Comparison of ENCODE assay signal across 17 cellular contexts in the genomic region with DNA sequence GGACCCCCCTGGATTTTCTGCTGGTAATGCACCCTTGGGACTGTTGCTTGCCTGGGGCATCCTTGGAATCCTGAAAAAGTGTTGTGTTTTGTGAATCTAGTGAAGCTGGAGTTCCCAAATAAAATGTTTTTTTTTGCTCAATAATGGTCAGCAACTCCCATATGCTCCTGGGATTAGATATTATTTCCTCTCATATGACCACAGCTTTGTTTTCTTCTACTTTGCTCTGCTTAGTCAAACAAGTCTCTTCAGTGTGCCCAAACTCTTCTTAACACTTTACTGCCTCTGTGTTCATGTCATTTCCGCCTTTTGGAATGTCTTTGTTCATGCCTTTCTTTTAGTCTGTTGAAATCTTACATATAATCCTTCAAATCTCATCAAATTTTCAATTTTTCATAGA.
DNase-seq lines count a peak whose midpoint lies in the region; ATAC-seq and TF ChIP-seq lines count a peak whose summit lies in the region.
"Had no signal": no experiment of that assay in that cellular context is flagged by ENCODE, and none has a peak within 500 bp of the region (broad histone marks: within the 10 kb centered on the region; RNA-seq: fewer than 3 reads in every experiment).

No MANE protein-coding gene starts in this region.

- peaks cover 86% of the 10 kb centered on the region for H3K4me1 Mint-ChIP-seq in brain
- peaks cover 54% of the 10 kb centered on the region for H3K4me1 Mint-ChIP-seq in nephron progenitor cell
- H3K4me1 Mint-ChIP-seq: CD14-positive monocyte had no signal

- peaks cover 0 to 23% (median 9%) of the 10 kb centered on the region in 12 donors for H3K4me1 ChIP-seq in heart left ventricle

- DNase-seq in left ventricle myocardium superior = no peak
- DNase-seq in heart left ventricle = no peak
- no peak for DNase-seq in nephron progenitor cell
- DNase-seq in NCI-H1436 treated with DMSO at 0.1 percent for 48 hours (lab: John Stamatoyannopoulos, UW) = no peak
- DNase-seq: CD8-positive, alpha-beta T cell; COR-L47; DMS153; DMS79 treated with DMSO at 0.1 percent for 48 hours; GDM1; HCEC 1CT; HFFc6 had no signal

- intact Hi-C loops in left ventricle myocardium superior (cut with micrococcal nuclease) (no loop called here), heart left ventricle (cut with DNase I) (loop anchor here in 1 of 10 donors (10.0 kb wide), 1 partner anchor 48 kb away; no protein-coding TSS in a partner anchor)

- TF ChIP-seq CTCF in heart left ventricle (IDR thresholded peaks at IDR 0.05) (no peak), brain (conservative IDR thresholded peaks at IDR 0.05) (no peak), nephron progenitor cell (IDR thresholded peaks at IDR 0.05) (no peak)

- WGBS in heart left ventricle, 4 donors = 76 to 83% (median 79%) methylated on average over 1 of the region's 1 CpG

- H3K36me3 Mint-ChIP-seq in brain (no peaks in the 10 kb centered on the region), nephron progenitor cell (ENCODE audit: low read depth) (no peaks in the 10 kb centered on the region)
- H3K36me3 Mint-ChIP-seq: CD14-positive monocyte; CD8-positive, alpha-beta T cell had no signal

- H3K27me3 Mint-ChIP-seq in brain (peaks cover 3% of the 10 kb centered on the region), nephron progenitor cell (ENCODE audit: low read depth, poor library complexity) (no peaks in the 10 kb centered on the region)

- H3K9me3 Mint-ChIP-seq in brain = peaks cover 0 to 2% (median 0%) of the 10 kb centered on the region in 5 experiments
- H3K9me3 Mint-ChIP-seq in nephron progenitor cell = no peaks in the 10 kb centered on the region
- H3K9me3 Mint-ChIP-seq: CD14-positive monocyte; CD8-positive, alpha-beta T cell had no signal

- TF ChIP-seq POLR2A in heart left ventricle (IDR thresholded peaks at IDR 0.05) = no peak

- no peak overlapping the region for H3K4me3 ChIP-seq in heart left ventricle

- H3K4me3 Mint-ChIP-seq in brain (no peak overlapping the region), nephron progenitor cell (no peak overlapping the region)
- H3K4me3 Mint-ChIP-seq: B cell; CD14-positive monocyte; CD8-positive, alpha-beta T cell; HFFc6 had no signal

- no peak overlapping the region for H3K27ac ChIP-seq in heart left ventricle
- H3K27ac ChIP-seq: HL-60 had no signal

- no peaks in the 10 kb centered on the region for H3K27me3 ChIP-seq in heart left ventricle

- H3K27ac Mint-ChIP-seq in brain = peak overlapping the region in 3 of 5 experiments; percentile 2 to 98 (median 68)
- peak overlapping the region; percentile 5 for H3K27ac Mint-ChIP-seq in nephron progenitor cell
- H3K27ac Mint-ChIP-seq: B cell; CD14-positive monocyte; CD8-positive, alpha-beta T cell; HFFc6 had no signal

- ATAC-seq in left ventricle myocardium superior (peak; percentile 35), heart left ventricle (no peak), GM18520 (IDR thresholded peaks at IDR 0.05; ENCODE audit: unreplicated experiment) (no peak), HG02571 (IDR thresholded peaks at IDR 0.05; ENCODE audit: unreplicated experiment) (no peak)
- ATAC-seq: CD8-positive, alpha-beta T cell had no signal

- no peaks in the 10 kb centered on the region for H3K36me3 ChIP-seq in heart left ventricle

- no peaks in the 10 kb centered on the region for H3K9me3 ChIP-seq in heart left ventricle
